19 cellular contexts compared by ENCODE assay signal in genomic region chr14:105767315-105767714, GRCh38.
A peak's percentile ranks its signal among the peaks of the same experiment; 100 is the strongest.
DNase-seq lines count a peak whose midpoint lies in the region; ATAC-seq, FAIRE-seq and TF ChIP-seq lines count a peak whose summit lies in the region.
"Had no signal": no experiment of that assay in that cellular context is flagged by ENCODE, and none has a peak within 500 bp of the region (broad histone marks: within the 10 kb centered on the region; RNA-seq: fewer than 3 reads in every experiment).

No MANE protein-coding gene starts in this region.

- no peaks in the 10 kb centered on the region for H3K27me3 ChIP-seq in bronchial epithelial cell (ENCODE audit: control insufficient read depth, insufficient read depth, low read length)
- no peaks in the 10 kb centered on the region for H3K27me3 ChIP-seq in naive thymus-derived CD4-positive, alpha-beta T cell (ENCODE audit: control insufficient read depth in 2 of 2, insufficient read depth in 2 of 2, low read length in 2 of 2)
- H3K27me3 ChIP-seq in upper lobe of left lung: no peaks in the 10 kb centered on the region

- POLR2A ChIA-PET in naive thymus-derived CD4-positive, alpha-beta T cell (lab: Charles Lee): no interaction called here

- H3K36me3 Mint-ChIP-seq in naive thymus-derived CD4-positive, alpha-beta T cell: no peaks in the 10 kb centered on the region
- H3K36me3 Mint-ChIP-seq: CD14-positive monocyte had no signal

- H3K4me1 ChIP-seq in naive thymus-derived CD4-positive, alpha-beta T cell (ENCODE audit: control insufficient read depth in 2 of 2, insufficient read depth in 2 of 2, low read length in 2 of 2): no peaks in the 10 kb centered on the region
- H3K4me1 ChIP-seq in upper lobe of left lung: no peaks in the 10 kb centered on the region

- peak; percentile 21 for ATAC-seq in naive thymus-derived CD4-positive, alpha-beta T cell
- ATAC-seq in upper lobe of left lung (ENCODE audit: low FRiP score in 2 of 2) (peak; percentile 23 to 64), GM21619 (IDR thresholded peaks at IDR 0.05; ENCODE audit: unreplicated experiment) (no peak), GM21723 (IDR thresholded peaks at IDR 0.05; ENCODE audit: unreplicated experiment) (no peak)
- ATAC-seq: GM23338, HCT116 had no signal

- H3K9me3 ChIP-seq in naive thymus-derived CD4-positive, alpha-beta T cell (ENCODE audit: control insufficient read depth in 2 of 3, low read length in 3 of 3): no peaks in the 10 kb centered on the region
- H3K9me3 ChIP-seq in upper lobe of left lung: no peaks in the 10 kb centered on the region

- no peak overlapping the region for H3K27ac Mint-ChIP-seq in naive thymus-derived CD4-positive, alpha-beta T cell
- H3K27ac Mint-ChIP-seq: GM23338 had no signal

- TF ChIP-seq CTCF in bronchial epithelial cell (IDR thresholded peaks at IDR 0.05; ENCODE audit: insufficient read depth, low read length, severe bottlenecking) (no peak), upper lobe of left lung (IDR thresholded peaks at IDR 0.05) (no peak)

- H3K36me3 ChIP-seq in bronchial epithelial cell (ENCODE audit: control insufficient read depth, insufficient read depth, low read length) (no peaks in the 10 kb centered on the region), upper lobe of left lung (no peaks in the 10 kb centered on the region)
- no peaks in the 10 kb centered on the region for H3K36me3 ChIP-seq in naive thymus-derived CD4-positive, alpha-beta T cell (ENCODE audit: control insufficient read depth in 2 of 3, insufficient read depth in 3 of 3, low read length in 3 of 3)

- no peak overlapping the region for H3K4me3 ChIP-seq in bronchial epithelial cell (ENCODE audit: low read depth, low read length)
- no peak overlapping the region for H3K4me3 ChIP-seq in naive thymus-derived CD4-positive, alpha-beta T cell (ENCODE audit: low read length)
- no peak overlapping the region for H3K4me3 ChIP-seq in upper lobe of left lung
- H3K4me3 ChIP-seq: GM23338, PC-9 had no signal

- CTCF ChIA-PET in naive thymus-derived CD4-positive, alpha-beta T cell (lab: Charles Lee): no interaction called here

- H3K9me3 Mint-ChIP-seq in naive thymus-derived CD4-positive, alpha-beta T cell: no peaks in the 10 kb centered on the region
- H3K9me3 Mint-ChIP-seq: CD14-positive monocyte had no signal

- no peak for TF ChIP-seq EP300 in upper lobe of left lung (IDR thresholded peaks at IDR 0.05)

- DNase-seq in bronchial epithelial cell (ENCODE audit: low read depth) (no peak), upper lobe of left lung (no peak), CD1c-positive myeloid dendritic cell (ENCODE audit: extremely low spot score) (no peak)
- DNase-seq in naive thymus-derived CD4-positive, alpha-beta T cell: no peak
- DNase-seq: COR-L47, NCI-H1105 treated with DMSO at 0.1 percent for 48 hours, NCI-H1694 treated with DMSO at 0.1 percent for 48 hours, NCI-H2107, NCI-H2227 treated with DMSO at 0.1 percent for 48 hours, NCI-H524, PC-9 had no signal

- TF ChIP-seq POLR2A in GM15510 (IDR thresholded peaks at IDR 0.05; ENCODE audit: borderline replicate concordance, extremely low read depth, insufficient read length) (peak; percentile 37), upper lobe of left lung (IDR thresholded peaks at IDR 0.05) (no peak)

- FAIRE-seq in bronchial epithelial cell (lab: Jason Lieb, UNC): peak; percentile 82
- FAIRE-seq: HTR-8/SVneo had no signal

- WGBS in upper lobe of left lung, 2 donors: 77 to 82% methylated on average over 6 to 7 of the region's 7 CpGs

- H3K27ac ChIP-seq in naive thymus-derived CD4-positive, alpha-beta T cell (ENCODE audit: low read depth, low read length): no peak overlapping the region
- H3K27ac ChIP-seq in upper lobe of left lung: no peak overlapping the region
- H3K27ac ChIP-seq: HL-60, PC-9 had no signal

- intact Hi-C loops in naive thymus-derived CD4-positive, alpha-beta T cell (cut with micrococcal nuclease): no loop called here

- H3K4me1 Mint-ChIP-seq in naive thymus-derived CD4-positive, alpha-beta T cell: no peaks in the 10 kb centered on the region
- H3K4me1 Mint-ChIP-seq: CD14-positive monocyte, GM23338 had no signal

- peaks cover 0 to 7% (median 0%) of the 10 kb centered on the region in 5 donors for H3K27me3 Mint-ChIP-seq in naive thymus-derived CD4-positive, alpha-beta T cell

- no peak overlapping the region for H3K4me3 Mint-ChIP-seq in naive thymus-derived CD4-positive, alpha-beta T cell
- H3K4me3 Mint-ChIP-seq: CD14-positive monocyte, GM23338 had no signal

Comparison
In these comparisons a context has a peak if more than half of its experiments do, and no peak if none do; other contexts are left out.
1. ATAC-seq: peak in naive thymus-derived CD4-positive, alpha-beta T cell (single experiment) and upper lobe of left lung (2 of 2); none in GM21619 (single experiment) and GM21723 (single experiment).